ENCODE assay signal across 1 cellular context in the genomic region with DNA sequence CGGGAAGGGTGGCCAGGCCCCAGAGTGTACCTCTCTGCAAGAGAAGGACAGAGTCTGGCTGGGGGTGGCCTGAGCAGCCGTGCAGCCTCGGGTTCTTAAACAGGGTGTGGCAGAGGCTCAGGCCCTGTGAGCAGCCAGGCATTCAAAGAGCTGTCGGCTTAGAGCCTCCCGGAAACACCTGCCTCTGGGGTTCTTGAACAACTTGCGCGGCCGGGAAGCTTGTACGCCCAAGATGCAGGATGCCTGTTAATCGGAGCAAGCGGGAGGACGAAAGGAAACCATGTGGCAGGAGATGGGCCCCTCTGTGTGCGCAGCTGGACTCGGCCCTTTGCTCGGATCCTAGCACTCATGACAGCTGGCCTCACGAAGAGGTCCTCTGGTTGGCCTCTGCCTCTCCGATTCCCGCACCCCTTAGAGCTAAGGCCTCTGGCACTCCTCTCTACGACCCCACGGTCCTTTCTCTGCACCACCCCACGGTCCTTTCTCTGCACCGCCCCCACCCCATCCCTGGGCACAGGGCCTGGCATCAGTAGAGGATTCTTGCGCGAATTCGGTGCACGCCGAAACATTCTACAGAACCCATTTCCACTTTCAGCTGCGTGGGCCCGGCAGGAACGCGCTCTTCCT.
TF ChIP-seq lines count a peak whose summit lies in the region.

No MANE protein-coding gene starts in this region.

TF ChIP-seq in A549, 52 proteins besides CTCF, POLR2A, EP300 and RAD21 (continued from another document):
- TF ChIP-seq, protein P1, sequence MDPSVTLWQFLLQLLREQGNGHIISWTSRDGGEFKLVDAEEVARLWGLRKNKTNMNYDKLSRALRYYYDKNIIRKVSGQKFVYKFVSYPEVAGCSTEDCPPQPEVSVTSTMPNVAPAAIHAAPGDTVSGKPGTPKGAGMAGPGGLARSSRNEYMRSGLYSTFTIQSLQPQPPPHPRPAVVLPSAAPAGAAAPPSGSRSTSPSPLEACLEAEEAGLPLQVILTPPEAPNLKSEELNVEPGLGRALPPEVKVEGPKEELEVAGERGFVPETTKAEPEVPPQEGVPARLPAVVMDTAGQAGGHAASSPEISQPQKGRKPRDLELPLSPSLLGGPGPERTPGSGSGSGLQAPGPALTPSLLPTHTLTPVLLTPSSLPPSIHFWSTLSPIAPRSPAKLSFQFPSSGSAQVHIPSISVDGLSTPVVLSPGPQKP (IDR thresholded peaks at IDR 0.05; ENCODE audit: low read depth, low read length), result no peak
TF ChIP-seq in A549: peak in this region for 0.
